22 cellular contexts compared by ENCODE assay signal in the genomic region with DNA sequence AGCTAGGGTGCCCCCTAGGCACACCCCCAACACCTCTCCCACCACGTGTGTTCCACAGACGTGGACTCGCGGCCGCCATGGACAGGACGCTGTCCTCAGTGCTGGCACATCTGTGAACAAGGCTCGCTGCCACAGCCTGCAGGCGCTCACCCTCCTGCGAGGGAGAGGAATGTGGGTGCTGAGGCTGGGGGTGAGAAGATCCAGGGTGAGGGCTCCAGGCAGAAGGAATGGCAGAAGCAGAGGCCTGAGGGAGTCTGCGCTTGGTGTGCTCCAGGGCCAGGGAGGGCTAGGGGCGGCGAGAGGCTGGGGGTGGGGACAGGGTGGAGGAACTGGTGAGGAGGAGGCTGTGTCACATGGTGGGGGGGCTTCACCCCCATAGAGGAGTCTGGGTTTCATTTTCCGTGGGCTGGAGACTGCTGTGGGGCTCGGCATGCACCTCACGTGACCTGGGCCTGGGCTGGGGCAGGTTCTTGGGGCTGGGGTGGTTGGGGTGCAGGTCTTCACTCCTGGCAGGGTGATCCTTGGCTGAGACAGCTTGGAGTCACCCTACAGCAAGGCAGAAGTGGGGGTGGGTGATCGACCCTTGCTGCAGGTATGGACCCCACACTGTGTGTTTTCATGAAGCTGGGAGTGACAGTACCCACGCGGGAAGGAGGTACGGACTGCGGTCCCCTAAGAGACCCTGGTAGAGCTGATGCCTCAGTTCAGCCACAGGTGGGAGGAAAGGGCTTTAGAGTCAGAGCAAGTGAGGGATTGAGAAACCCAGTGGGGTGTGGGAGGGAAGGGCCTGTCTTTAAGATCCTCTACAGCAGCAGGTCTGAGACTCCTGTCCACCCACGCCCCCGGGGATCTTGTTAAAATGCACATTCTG.
"Had no signal": no experiment of that assay in that cellular context is flagged by ENCODE, and none has a peak within 500 bp of the region (broad histone marks: within the 10 kb centered on the region; RNA-seq: fewer than 3 reads in every experiment).

No MANE protein-coding gene starts in this region.

- H3K4me3 ChIP-seq: adrenal gland, gastroesophageal sphincter, lung, neural progenitor cell, pancreas, right lobe of liver, skin epidermis, testis, uterus had no signal

- ATAC-seq: activated T-cell treated with anti-CD3 and anti-CD28 coated beads, Interleukin-2, amount 50 U/mL, for 72 hours; gastroesophageal sphincter; left colon; naive thymus-derived CD4-positive, alpha-beta T cell; pancreas; right lobe of liver; stimulated activated memory B cell treated with anti-CD40 and anti-IgM and Interleukin-4, amounts not matched to agents 10 μg/mL and 1 μg/mL and 100 μg/mL, for 72 hours had no signal

- H3K36me3 Mint-ChIP-seq: activated naive CD8-positive, alpha-beta T cell; naive thymus-derived CD4-positive, alpha-beta T cell; neural progenitor cell; stimulated activated memory B cell treated with anti-CD40 and anti-IgM and Interleukin-4, amounts not matched to agents 10 μg/mL and 1 μg/mL and 100 μg/mL, for 72 hours had no signal

- H3K4me3 Mint-ChIP-seq: activated CD4-positive, alpha-beta memory T cell treated with anti-CD3 and anti-CD28 coated beads, Interleukin-2, amount 10 ng/mL, durations not matched to agents 7 days and 5 days; activated CD4-positive, alpha-beta T cell treated with anti-CD3 and anti-CD28 coated beads, Interleukin-2, amount 10 ng/mL, durations not matched to agents 24 days and 14 days; activated naive CD8-positive, alpha-beta T cell; activated T-cell treated with anti-CD3 and anti-CD28 coated beads, Interleukin-2, amount 50 U/mL, for 72 hours; naive thymus-derived CD4-positive, alpha-beta T cell; neural progenitor cell; stimulated activated memory B cell treated with anti-CD40 and anti-IgM and Interleukin-4, amounts not matched to agents 10 μg/mL and 1 μg/mL and 100 μg/mL, for 72 hours had no signal

- H2AFZ ChIP-seq: neural progenitor cell had no signal

- H3K27ac Mint-ChIP-seq: activated CD4-positive, alpha-beta memory T cell treated with anti-CD3 and anti-CD28 coated beads, Interleukin-2, amount 10 ng/mL, durations not matched to agents 7 days and 5 days; activated CD4-positive, alpha-beta T cell treated with anti-CD3 and anti-CD28 coated beads, Interleukin-2, amount 10 ng/mL, durations not matched to agents 24 days and 14 days; activated naive CD8-positive, alpha-beta T cell; activated T-cell treated with anti-CD3 and anti-CD28 coated beads, Interleukin-2, amount 50 U/mL, for 72 hours; naive thymus-derived CD4-positive, alpha-beta T cell; stimulated activated memory B cell treated with anti-CD40 and anti-IgM and Interleukin-4, amounts not matched to agents 10 μg/mL and 1 μg/mL and 100 μg/mL, for 72 hours had no signal

- H3K27ac ChIP-seq: adrenal gland, epithelial cell of prostate, gastroesophageal sphincter, neural progenitor cell, pancreas, right lobe of liver, skin epidermis, testis, uterus had no signal

- H3K4me1 Mint-ChIP-seq: activated CD4-positive, alpha-beta memory T cell treated with anti-CD3 and anti-CD28 coated beads, Interleukin-2, amount 10 ng/mL, durations not matched to agents 7 days and 5 days; activated CD4-positive, alpha-beta T cell treated with anti-CD3 and anti-CD28 coated beads, Interleukin-2, amount 10 ng/mL, durations not matched to agents 24 days and 14 days; stimulated activated memory B cell treated with anti-CD40 and anti-IgM and Interleukin-4, amounts not matched to agents 10 μg/mL and 1 μg/mL and 100 μg/mL, for 72 hours had no signal

- H3K9me3 ChIP-seq: adrenal gland, gastroesophageal sphincter, pancreas, right lobe of liver, testis, uterus had no signal

- H3K27me3 ChIP-seq: adrenal gland, gastroesophageal sphincter, neural progenitor cell, pancreas, right lobe of liver, testis, uterus had no signal

- H3K4me2 ChIP-seq: neural progenitor cell had no signal

- H3K9ac ChIP-seq: neural progenitor cell had no signal

- H3K4me1 ChIP-seq: adrenal gland, pancreas had no signal

- DNase-seq: activated CD4-positive, alpha-beta memory T cell treated with anti-CD3 and anti-CD28 coated beads, Interleukin-2, amount 10 ng/mL, durations not matched to agents 7 days and 5 days; activated CD4-positive, alpha-beta T cell treated with anti-CD3 and anti-CD28 coated beads, Interleukin-2, amount 10 ng/mL, durations not matched to agents 24 days and 14 days; activated effector memory CD4-positive, alpha-beta T cell treated with anti-CD3 and anti-CD28 coated beads, Interleukin-2, amount 50 U/mL, for 16 hours; activated T-cell treated with anti-CD3 and anti-CD28 coated beads, Interleukin-2, amount 50 U/mL, for 72 hours; adrenal gland; cerebellar nuclear complex; left colon; naive thymus-derived CD4-positive, alpha-beta T cell; stimulated activated CD4-positive, alpha-beta T cell treated with anti-CD3 and anti-CD28 coated beads, Interleukin-2, amount 100 ng/mL, for 24 hours; T-helper 9 cell; testis; trophoblast cell; uterus had no signal

- H3K9me3 Mint-ChIP-seq: activated CD4-positive, alpha-beta memory T cell treated with anti-CD3 and anti-CD28 coated beads, Interleukin-2, amount 10 ng/mL, durations not matched to agents 7 days and 5 days; activated CD4-positive, alpha-beta T cell treated with anti-CD3 and anti-CD28 coated beads, Interleukin-2, amount 10 ng/mL, durations not matched to agents 24 days and 14 days; activated T-cell treated with anti-CD3 and anti-CD28 coated beads, Interleukin-2, amount 50 U/mL, for 72 hours; naive thymus-derived CD4-positive, alpha-beta T cell; neural progenitor cell; stimulated activated memory B cell treated with anti-CD40 and anti-IgM and Interleukin-4, amounts not matched to agents 10 μg/mL and 1 μg/mL and 100 μg/mL, for 72 hours had no signal

- H3K36me3 ChIP-seq: adrenal gland, gastroesophageal sphincter, neural progenitor cell, pancreas, right lobe of liver, uterus had no signal
